In genomic region chr2:163155279-163155883, GRCh38 we compare ENCODE assay signal across 8 cellular contexts.
DNase-seq lines count a peak whose midpoint lies in the region; ATAC-seq, FAIRE-seq and TF ChIP-seq lines count a peak whose summit lies in the region.

No MANE protein-coding gene starts in this region.

- no peak overlapping the region for H3K4me3 Mint-ChIP-seq in activated T-helper 1 cell treated with anti-CD3 and anti-CD28 coated beads, Interleukin-12 subunit alpha, Interleukin-12 subunit beta, Interleukin-2, Interleukin-4 antibody, amounts not matched to agents 30 ng/mL and 10 ng/mL and 1 ng/mL, durations not matched to agents 14 hours and 24 hours and 36 hours

- ATAC-seq in GM21576 (IDR thresholded peaks at IDR 0.05; ENCODE audit: unreplicated experiment), result peak; percentile 86

- H3K4me1 Mint-ChIP-seq in activated T-helper 1 cell treated with anti-CD3 and anti-CD28 coated beads, Interleukin-12 subunit alpha, Interleukin-12 subunit beta, Interleukin-2, Interleukin-4 antibody, amounts not matched to agents 30 ng/mL and 10 ng/mL and 1 ng/mL, durations not matched to agents 14 hours and 24 hours and 36 hours (ENCODE audit: low read depth), result no peaks in the 10 kb centered on the region

- no peak for FAIRE-seq in HTR-8/SVneo (lab: Jason Lieb, UNC)

- TF ChIP-seq EP300 in sigmoid colon (IDR thresholded peaks at IDR 0.05), result no peak

- H3K4me3 ChIP-seq in Peyer's patch (no peak overlapping the region), fibroblast of lung (replicated peaks in 1 of 4; ENCODE audit: control extremely low read depth in 1 of 4, insufficient read depth in 1 of 4, low read depth in 3 of 4, low read length in 4 of 4) (no peak overlapping the region), sigmoid colon (no peak overlapping the region)

- H3K27ac ChIP-seq in Peyer's patch, result no peak overlapping the region
- H3K27ac ChIP-seq in fibroblast of lung (ENCODE audit: insufficient read depth, low read length), result no peak overlapping the region
- no peak overlapping the region for H3K27ac ChIP-seq in sigmoid colon

- no peaks in the 10 kb centered on the region for H3K36me3 Mint-ChIP-seq in activated T-helper 1 cell treated with anti-CD3 and anti-CD28 coated beads, Interleukin-12 subunit alpha, Interleukin-12 subunit beta, Interleukin-2, Interleukin-4 antibody, amounts not matched to agents 30 ng/mL and 10 ng/mL and 1 ng/mL, durations not matched to agents 14 hours and 24 hours and 36 hours (ENCODE audit: low read depth)

- no peak overlapping the region for H3K9ac ChIP-seq in fibroblast of lung (ENCODE audit: insufficient read depth, low read length)

- H3K4me2 ChIP-seq in fibroblast of lung (ENCODE audit: extremely low read depth, insufficient read depth, low read length), result no peak overlapping the region

- H3K36me3 ChIP-seq in Peyer's patch (no peaks in the 10 kb centered on the region), fibroblast of lung (ENCODE audit: control insufficient read depth, insufficient read depth, low read length) (no peaks in the 10 kb centered on the region), sigmoid colon (no peaks in the 10 kb centered on the region)

- no peaks in the 10 kb centered on the region for H3K9me3 Mint-ChIP-seq in activated T-helper 1 cell treated with anti-CD3 and anti-CD28 coated beads, Interleukin-12 subunit alpha, Interleukin-12 subunit beta, Interleukin-2, Interleukin-4 antibody, amounts not matched to agents 30 ng/mL and 10 ng/mL and 1 ng/mL, durations not matched to agents 14 hours and 24 hours and 36 hours

- intact Hi-C loops in sigmoid colon (cut with DNase I), result no loop called here
- intact Hi-C loops in activated T-helper 1 cell treated with anti-CD3 and anti-CD28 coated beads, Interleukin-12 subunit alpha, Interleukin-12 subunit beta, Interleukin-2, Interleukin-4 antibody, amounts not matched to agents 30 ng/mL and 10 ng/mL and 1 ng/mL, durations not matched to agents 14 hours and 24 hours and 36 hours (cut with micrococcal nuclease), result no loop called here

- WGBS in sigmoid colon, 2 donors, result 10 to 38% methylated on average over 3 of the region's 3 CpGs

- H3K9me3 ChIP-seq in Peyer's patch (no peaks in the 10 kb centered on the region), fibroblast of lung (ENCODE audit: control insufficient read depth, insufficient read depth, low read depth, low read length) (no peaks in the 10 kb centered on the region), sigmoid colon (no peaks in the 10 kb centered on the region)

- H3K79me2 ChIP-seq in fibroblast of lung (ENCODE audit: control insufficient read depth, insufficient read depth, low read length), result no peaks in the 10 kb centered on the region

- H3K27me3 ChIP-seq in Peyer's patch, result no peaks in the 10 kb centered on the region
- H3K27me3 ChIP-seq in fibroblast of lung (ENCODE audit: control insufficient read depth, insufficient read depth, low read length), result no peaks in the 10 kb centered on the region
- H3K27me3 ChIP-seq in sigmoid colon, result no peaks in the 10 kb centered on the region

- H4K20me1 ChIP-seq in fibroblast of lung (ENCODE audit: control insufficient read depth, extremely low read depth, insufficient read depth, low read length), result no peaks in the 10 kb centered on the region

- H3K27me3 Mint-ChIP-seq in activated T-helper 1 cell treated with anti-CD3 and anti-CD28 coated beads, Interleukin-12 subunit alpha, Interleukin-12 subunit beta, Interleukin-2, Interleukin-4 antibody, amounts not matched to agents 30 ng/mL and 10 ng/mL and 1 ng/mL, durations not matched to agents 14 hours and 24 hours and 36 hours (ENCODE audit: insufficient read depth), result no peaks in the 10 kb centered on the region

- H2AFZ ChIP-seq in fibroblast of lung (ENCODE audit: low read length), result no peak overlapping the region

- H3K4me1 ChIP-seq in Peyer's patch, result no peaks in the 10 kb centered on the region
- peaks cover 2% of the 10 kb centered on the region for H3K4me1 ChIP-seq in fibroblast of lung (ENCODE audit: control insufficient read depth, extremely low read depth, insufficient read depth, low read length)
- no peaks in the 10 kb centered on the region for H3K4me1 ChIP-seq in sigmoid colon

- DNase-seq in GM04504 (ENCODE audit: low read depth) (peak; percentile 6), HTR-8/SVneo (ENCODE audit: insufficient read length, low spot score) (peak; percentile 23), Peyer's patch (no peak), fibroblast of lung (ENCODE audit: low read depth in 2 of 2) (peak; percentile 32 to 42), sigmoid colon (no peak), MV-4-11 (lab: John Stamatoyannopoulos, UW) (no peak)
- no peak for DNase-seq in activated T-helper 1 cell treated with anti-CD3 and anti-CD28 coated beads, Interleukin-12 subunit alpha, Interleukin-12 subunit beta, Interleukin-2, Interleukin-4 antibody, amounts not matched to agents 30 ng/mL and 10 ng/mL and 1 ng/mL, durations not matched to agents 14 hours and 24 hours and 36 hours (ENCODE audit: low spot score)

- TF ChIP-seq CTCF in Peyer's patch (IDR thresholded peaks at IDR 0.05) (peak in 4 of 6 experiments; percentile 45 to 61 (median 56)), fibroblast of lung (conservative IDR thresholded peaks at IDR 0.05 in 1 of 2, IDR thresholded peaks at IDR 0.05 in 1 of 2; ENCODE audit: low read depth in 1 of 2, low read length in 2 of 2) (peak; percentile 45 to 55), sigmoid colon (IDR thresholded peaks at IDR 0.05) (peak in 3 of 4 experiments; percentile 13 to 43 (median 35))

- TF ChIP-seq POLR2A in Peyer's patch (IDR thresholded peaks at IDR 0.05) (no peak), sigmoid colon (IDR thresholded peaks at IDR 0.05) (no peak)

- H3K27ac Mint-ChIP-seq in activated T-helper 1 cell treated with anti-CD3 and anti-CD28 coated beads, Interleukin-12 subunit alpha, Interleukin-12 subunit beta, Interleukin-2, Interleukin-4 antibody, amounts not matched to agents 30 ng/mL and 10 ng/mL and 1 ng/mL, durations not matched to agents 14 hours and 24 hours and 36 hours, result no peak overlapping the region

Comparison
In these comparisons a context has a peak if more than half of its experiments do, and no peak if none do; other contexts are left out.
1. DNase-seq: peak in GM04504 (single experiment), HTR-8/SVneo (single experiment) and fibroblast of lung (2 of 2); none in Peyer's patch (0 of 3), sigmoid colon (single experiment), MV-4-11 (single experiment) and activated T-helper 1 cell treated with anti-CD3 and anti-CD28 coated beads, Interleukin-12 subunit alpha, Interleukin-12 subunit beta, Interleukin-2, Interleukin-4 antibody, amounts not matched to agents 30 ng/mL and 10 ng/mL and 1 ng/mL, durations not matched to agents 14 hours and 24 hours and 36 hours (single experiment).
2. Peak in every context shown above with its lines, with median percentiles within 50 percentile points of each other: CTCF ChIP-seq.